Comparison of ENCODE assay signal across 8 cellular contexts in the genomic region with DNA sequence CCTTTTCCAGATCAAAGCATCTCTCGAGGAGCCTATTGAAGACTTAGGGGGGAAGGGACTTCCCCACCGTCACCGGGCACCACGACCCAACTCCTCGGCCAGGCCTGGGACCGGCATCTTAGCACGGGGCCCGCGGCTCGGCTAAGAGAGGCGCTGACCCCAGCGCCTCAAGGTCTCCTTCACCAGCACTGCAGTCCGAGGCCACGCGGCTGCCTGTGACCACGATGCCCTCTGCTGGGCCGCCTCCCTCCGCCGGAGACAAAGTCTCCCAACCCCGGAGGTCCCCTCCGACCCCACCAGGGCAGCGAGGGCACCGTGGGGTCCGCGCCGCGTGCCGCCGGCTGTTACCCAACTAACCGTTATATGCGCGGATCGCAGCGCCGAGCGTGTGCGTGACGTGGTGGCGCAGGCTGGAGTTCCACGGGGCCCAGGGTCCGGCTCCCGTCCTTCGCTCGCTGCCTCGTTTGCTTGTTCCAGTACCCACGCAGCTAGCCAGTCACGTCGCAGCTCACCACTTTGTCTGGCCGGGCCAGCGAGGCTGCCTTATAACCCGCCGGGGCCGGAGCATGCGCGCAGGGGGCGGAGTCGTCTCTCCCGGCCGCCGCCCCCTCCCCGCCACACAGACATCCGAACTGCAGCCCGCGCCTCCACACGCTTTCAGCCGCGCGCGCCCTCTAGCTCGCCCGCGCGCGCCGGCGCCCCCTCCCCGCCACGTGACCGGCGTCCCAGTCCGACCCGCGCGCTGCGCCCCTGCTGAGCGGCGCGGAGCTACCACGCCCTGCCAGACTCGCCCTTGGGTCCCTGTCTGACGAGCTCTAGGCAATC. TPM values are rescaled to one million over a fixed set of nuclear protein-coding genes. Genes with fewer than 3 reads are reported as not detected.
DNase-seq lines count a peak whose midpoint lies in the region; ATAC-seq and TF ChIP-seq lines count a peak whose summit lies in the region.

A gene with protein sequence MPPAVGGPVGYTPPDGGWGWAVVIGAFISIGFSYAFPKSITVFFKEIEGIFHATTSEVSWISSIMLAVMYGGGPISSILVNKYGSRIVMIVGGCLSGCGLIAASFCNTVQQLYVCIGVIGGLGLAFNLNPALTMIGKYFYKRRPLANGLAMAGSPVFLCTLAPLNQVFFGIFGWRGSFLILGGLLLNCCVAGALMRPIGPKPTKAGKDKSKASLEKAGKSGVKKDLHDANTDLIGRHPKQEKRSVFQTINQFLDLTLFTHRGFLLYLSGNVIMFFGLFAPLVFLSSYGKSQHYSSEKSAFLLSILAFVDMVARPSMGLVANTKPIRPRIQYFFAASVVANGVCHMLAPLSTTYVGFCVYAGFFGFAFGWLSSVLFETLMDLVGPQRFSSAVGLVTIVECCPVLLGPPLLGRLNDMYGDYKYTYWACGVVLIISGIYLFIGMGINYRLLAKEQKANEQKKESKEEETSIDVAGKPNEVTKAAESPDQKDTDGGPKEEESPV (minus strand): TSS at position 519 of the 825 bp plus-strand sequence. CDS start 26,888 bp downstream, outside the sequence.

- peak within 1 kb of the TSS; percentile 92 for H3K9ac ChIP-seq in mammary epithelial cell (ENCODE audit: insufficient read depth, low read length)

- H3K4me2 ChIP-seq in mammary epithelial cell (ENCODE audit: insufficient read depth, low read depth, low read length): peak within 1 kb of the TSS; percentile 93

- peaks cover 8% of the 10 kb centered on the region for H3K36me3 ChIP-seq in WERI-Rb-1
- H3K36me3 ChIP-seq in mammary epithelial cell (ENCODE audit: insufficient read depth, low read length): peaks cover 5% of the 10 kb centered on the region

- no TSS peak for BruUV-seq in mammary epithelial cell (replicated peaks; lab: Mats Ljungman, UMichigan)

- peak within 1 kb of the TSS; percentile 91 to 98 (median 94) for H3K27ac Mint-ChIP-seq in immature natural killer cell

- TF ChIP-seq CTCF in AG09309 (IDR thresholded peaks at IDR 0.05; ENCODE audit: control insufficient read depth, insufficient read depth, low read depth, low read length, missing control alignments) (peak; percentile 49), WERI-Rb-1 (IDR thresholded peaks at IDR 0.05; ENCODE audit: low read depth, low read length) (peak; percentile 51), mammary epithelial cell (conservative IDR thresholded peaks at IDR 0.05 in 1 of 2, IDR thresholded peaks at IDR 0.05 in 1 of 2; ENCODE audit: extremely low read depth in 1 of 2, insufficient read depth in 1 of 2, low read depth in 1 of 2, low read length in 2 of 2) (peak in 1 of 2 donors; percentile 30)

- intact Hi-C loops in mammary epithelial cell (cut with micrococcal nuclease): loop anchor here (1.0 to 5.0 kb wide), 8 partner anchors 20 to 239 kb away; a partner anchor contains a TSS

- in situ Hi-C loops in GM18951 (cut with MboI; ENCODE audit: low sequenced_read_pairs, unreplicated experiment) (no loop called here), mammary epithelial cell (cut with MboI; ENCODE audit: low sequenced_read_pairs in 2 of 2) (loop anchor here in 1 of 2 donors (5.0 kb wide), 1 partner anchor 86 kb away; no protein-coding TSS in a partner anchor)

- H3K9me3 Mint-ChIP-seq in immature natural killer cell: no peaks in the 10 kb centered on the region

- H2AFZ ChIP-seq in mammary epithelial cell (ENCODE audit: low read depth, low read length): peak within 1 kb of the TSS; percentile 87

- peak; percentile 66 for ATAC-seq in HG03175 (IDR thresholded peaks at IDR 0.05; ENCODE audit: unreplicated experiment)

- no peaks in the 10 kb centered on the region for H3K9me3 ChIP-seq in WERI-Rb-1 (ENCODE audit: severe bottlenecking)
- H3K9me3 ChIP-seq in mammary epithelial cell (replicated peaks; ENCODE audit: insufficient read depth, low read length): no peaks in the 10 kb centered on the region

- peak; percentile 99 for TF ChIP-seq POLR2A in GM18951 (IDR thresholded peaks at IDR 0.05; ENCODE audit: extremely low read depth, insufficient read depth, insufficient read length)

- H3K79me2 ChIP-seq in mammary epithelial cell (ENCODE audit: insufficient read depth, low read length): peaks cover 99% of the 10 kb centered on the region

- H3K4me3 ChIP-seq in AG09309 (ENCODE audit: control insufficient read depth, low read depth, low read length) (peak within 1 kb of the TSS; percentile 93), WERI-Rb-1 (ENCODE audit: low read depth, low read length) (peak within 1 kb of the TSS; percentile 80), mammary epithelial cell (replicated peaks in 1 of 3; ENCODE audit: insufficient read depth in 1 of 3, low read depth in 2 of 3, low read length in 3 of 3) (peak within 1 kb of the TSS; percentile 83 to 96 (median 93))

- dilution Hi-C loops in mammary epithelial cell (cut with HindIII; ENCODE audit: low sequenced_read_pairs): no loop called here

- H4K20me1 ChIP-seq in mammary epithelial cell (ENCODE audit: insufficient read depth, low read length): peaks cover 7% of the 10 kb centered on the region

- CTCF ChIA-PET in mammary epithelial cell (lab: Charles Lee; ENCODE audit: low non-redundant PET): interaction anchor here (0.5 to 0.6 kb wide), 2 partner anchors 117 to 248 kb away, joined by 5 to 6 read pairs; no protein-coding TSS in a partner anchor

- H3K4me1 Mint-ChIP-seq in immature natural killer cell: peaks cover 39 to 48% of the 10 kb centered on the region in 2 donors

- peaks cover 0 to 12% (median 5%) of the 10 kb centered on the region in 3 donors for H3K27me3 Mint-ChIP-seq in immature natural killer cell (ENCODE audit: low read depth in 3 of 3)

- H3K27me3 ChIP-seq in WERI-Rb-1 (ENCODE audit: insufficient read depth, low read depth, severe bottlenecking) (no peaks in the 10 kb centered on the region), mammary epithelial cell (ENCODE audit: insufficient read depth, low read length) (no peaks in the 10 kb centered on the region)

- 0% methylated on average over 11 of the region's 91 CpGs for WGBS in mammary epithelial cell (ENCODE audit: low coverage, missing lambda C conversion rate)

- H3K4me3 Mint-ChIP-seq in immature natural killer cell: peak within 1 kb of the TSS; percentile 94 to 99 (median 98)

- peaks cover under 1 to 6% (median 4%) of the 10 kb centered on the region in 3 donors for H3K36me3 Mint-ChIP-seq in immature natural killer cell

- DNase-seq in AG09309 (ENCODE audit: low read depth) (peak; percentile 74), NCI-H2227 (lab: John Stamatoyannopoulos, UW; ENCODE audit: unreplicated experiment) (peak; percentile 96), WERI-Rb-1 (peak; percentile 95), mammary epithelial cell (peak; percentile 90), immature natural killer cell (peak; percentile 81 to 87 (median 83)), smooth muscle cell of the brain vasculature (ENCODE audit: low read depth, low spot score) (peak; percentile 78)

- H3K27ac ChIP-seq in WERI-Rb-1 (peak within 1 kb of the TSS; percentile 94), mammary epithelial cell (ENCODE audit: insufficient read depth, low read depth, low read length) (peak within 1 kb of the TSS; percentile 78)

- H3K4me1 ChIP-seq in mammary epithelial cell (ENCODE audit: insufficient read depth, low read length): peaks cover 22% of the 10 kb centered on the region

RNA-seq across cellular contexts. Expression of the gene that starts here (rescaled TPM):
- total RNA-seq in mammary epithelial cell: 100 to 1,000 TPM; 167 to 239 TPM
- polyA plus RNA-seq in mammary epithelial cell: 186 TPM
- 497 TPM for polyA minus RNA-seq in mammary epithelial cell
- 10 to 100 TPM in 1 of 3 donors, 1 to 10 TPM in 2; 3.6 to 11.8 (median 4.6) TPM for polyA plus RNA-seq in immature natural killer cell

Comparison
In these comparisons a context has a peak if more than half of its experiments do, and no peak if none do; other contexts are left out.
1. Peak in every context shown above with its lines: DNase-seq, ATAC-seq, H3K4me3 ChIP-seq and H3K27ac ChIP-seq.
2. RNA of the gene that starts here (polyA plus RNA-seq): 186 TPM in mammary epithelial cell (single experiment); 3.6 to 11.8 TPM in immature natural killer cell; every median in the first group is over 10 times any median in the second.